In genomic region chr9:108142504-108143201, GRCh38 we compare ENCODE assay signal across 10 cellular contexts.
A peak's percentile ranks its signal among the peaks of the same experiment; 100 is the strongest.
DNase-seq lines count a peak whose midpoint lies in the region; ATAC-seq and TF ChIP-seq lines count a peak whose summit lies in the region.
"Had no signal": no experiment of that assay in that cellular context is flagged by ENCODE, and none has a peak within 500 bp of the region (broad histone marks: within the 10 kb centered on the region; RNA-seq: fewer than 3 reads in every experiment).

No MANE protein-coding gene starts in this region.

- no peaks in the 10 kb centered on the region for H3K4me1 ChIP-seq in MM.1S (ENCODE audit: low read length)
- peaks cover 24 to 35% (median 29%) of the 10 kb centered on the region in 4 donors for H3K4me1 ChIP-seq in esophagus muscularis mucosa
- peaks cover 12 to 14% of the 10 kb centered on the region in 2 donors for H3K4me1 ChIP-seq in thyroid gland

- H3K36me3 ChIP-seq in MM.1S (replicated peaks; ENCODE audit: insufficient read depth, low read length), result no peaks in the 10 kb centered on the region
- no peaks in the 10 kb centered on the region for H3K36me3 ChIP-seq in esophagus muscularis mucosa
- no peaks in the 10 kb centered on the region for H3K36me3 ChIP-seq in thyroid gland

- H3K4me2 ChIP-seq in MM.1S (ENCODE audit: low read depth, low read length), result no peak overlapping the region

- H3K36me3 Mint-ChIP-seq in mesothelial cell of epicardium, result no peaks in the 10 kb centered on the region

- no peak overlapping the region for H3K4me3 ChIP-seq in MM.1S (ENCODE audit: low read length)
- H3K4me3 ChIP-seq in esophagus muscularis mucosa, result no peak overlapping the region
- no peak overlapping the region for H3K4me3 ChIP-seq in thyroid gland (replicated peaks in 1 of 3)
- H3K4me3 ChIP-seq: SK-N-MC had no signal

- no peaks in the 10 kb centered on the region for H4K20me1 ChIP-seq in MM.1S (ENCODE audit: insufficient read depth, low read length)

- no peaks in the 10 kb centered on the region for H3K27me3 ChIP-seq in MM.1S (replicated peaks; ENCODE audit: insufficient read depth, low read length)
- no peaks in the 10 kb centered on the region for H3K27me3 ChIP-seq in esophagus muscularis mucosa
- no peaks in the 10 kb centered on the region for H3K27me3 ChIP-seq in thyroid gland

- no peaks in the 10 kb centered on the region for H3F3A ChIP-seq in MM.1S (ENCODE audit: insufficient read depth, low read length)

- H3K4me3 Mint-ChIP-seq in mesothelial cell of epicardium, result no peak overlapping the region

- no peak overlapping the region for H3K9ac ChIP-seq in MM.1S (ENCODE audit: low read length)

- no peaks in the 10 kb centered on the region for H3K9me2 ChIP-seq in MM.1S (replicated peaks; ENCODE audit: insufficient read depth, low read length)

- H3K9me3 ChIP-seq in MM.1S (replicated peaks; ENCODE audit: insufficient read depth, low read length) (no peaks in the 10 kb centered on the region), esophagus muscularis mucosa (no peaks in the 10 kb centered on the region), thyroid gland (no peaks in the 10 kb centered on the region)

- DNase-seq in MM.1S, result peak; percentile 11
- DNase-seq in esophagus muscularis mucosa (ENCODE audit: extremely low spot score), result peak; percentile 96
- DNase-seq in mesothelial cell of epicardium (ENCODE audit: low spot score in 2 of 2, unreplicated experiment in 2 of 2), result no peak
- DNase-seq in thyroid gland, result peak; percentile 70 to 83
- DNase-seq in SKM-1 treated with dmso at 0.1 percent for 144 hours (lab: John Stamatoyannopoulos, UW; ENCODE audit: unreplicated experiment), result no peak
- DNase-seq in activated CD4-positive, alpha-beta T cell treated with anti-CD3 and anti-CD28 coated beads for 48 hours, result no peak
- DNase-seq: H7 had no signal

- WGBS in esophagus muscularis mucosa, result 15% methylated on average over 9 of the region's 10 CpGs
- 17 to 27% methylated on average over 9 to 10 of the region's 10 CpGs for WGBS in thyroid gland, 2 donors

- H3K27ac Mint-ChIP-seq in mesothelial cell of epicardium, result peak overlapping the region; percentile 73

- peak; percentile 96 for TF ChIP-seq EP300 in esophagus muscularis mucosa (IDR thresholded peaks at IDR 0.05)

- H3K27me3 Mint-ChIP-seq in mesothelial cell of epicardium (ENCODE audit: low read depth), result peaks cover 8% of the 10 kb centered on the region

- H3K79me2 ChIP-seq in MM.1S (ENCODE audit: low read length), result no peaks in the 10 kb centered on the region

- intact Hi-C loops in esophagus muscularis mucosa (cut with DNase I) (loop anchor here (2.0 to 10.0 kb wide), 5 partner anchors 85 to 652 kb away; no protein-coding TSS in a partner anchor), thyroid gland (cut with DNase I) (no loop called here)

- H2AFZ ChIP-seq in MM.1S (ENCODE audit: low read length), result no peak overlapping the region

- peaks cover 11% of the 10 kb centered on the region for H3K4me1 Mint-ChIP-seq in mesothelial cell of epicardium

- ATAC-seq in HG02973 (IDR thresholded peaks at IDR 0.05; ENCODE audit: unreplicated experiment) (no peak), GM18870 (IDR thresholded peaks at IDR 0.05; ENCODE audit: unreplicated experiment) (no peak)

- TF ChIP-seq POLR2A in esophagus muscularis mucosa (IDR thresholded peaks at IDR 0.05; ENCODE audit: low read depth) (no peak), thyroid gland (IDR thresholded peaks at IDR 0.05) (no peak)

- H3K27ac ChIP-seq in MM.1S (ENCODE audit: low read length) (no peak overlapping the region), esophagus muscularis mucosa (replicated peaks in 1 of 4) (peak overlapping the region; percentile 84 to 93 (median 89)), thyroid gland (peak overlapping the region; percentile 43 to 67 (median 55))
- H3K27ac ChIP-seq: SK-N-MC had no signal

- TF ChIP-seq CTCF in MM.1S (IDR thresholded peaks at IDR 0.05; ENCODE audit: low read length) (no peak), esophagus muscularis mucosa (IDR thresholded peaks at IDR 0.05) (peak in 2 of 3 experiments; percentile 12 to 41), mesothelial cell of epicardium (IDR thresholded peaks at IDR 0.05; ENCODE audit: unreplicated experiment) (no peak), thyroid gland (IDR thresholded peaks at IDR 0.05) (no peak)

- H3K9me3 Mint-ChIP-seq in mesothelial cell of epicardium, result peaks cover 5% of the 10 kb centered on the region

Comparison
In these comparisons a context has a peak if more than half of its experiments do, and no peak if none do; other contexts are left out.
1. DNase-seq: peak in MM.1S (single experiment), esophagus muscularis mucosa (single experiment) and thyroid gland (2 of 2); none in mesothelial cell of epicardium (0 of 2), SKM-1 treated with dmso at 0.1 percent for 144 hours (single experiment) and activated CD4-positive, alpha-beta T cell treated with anti-CD3 and anti-CD28 coated beads for 48 hours (single experiment).
2. CTCF ChIP-seq: peak in esophagus muscularis mucosa (2 of 3); none in MM.1S (single experiment), mesothelial cell of epicardium (single experiment) and thyroid gland (0 of 6).